ENCODE assay signal across 15 cellular contexts in the genomic region with DNA sequence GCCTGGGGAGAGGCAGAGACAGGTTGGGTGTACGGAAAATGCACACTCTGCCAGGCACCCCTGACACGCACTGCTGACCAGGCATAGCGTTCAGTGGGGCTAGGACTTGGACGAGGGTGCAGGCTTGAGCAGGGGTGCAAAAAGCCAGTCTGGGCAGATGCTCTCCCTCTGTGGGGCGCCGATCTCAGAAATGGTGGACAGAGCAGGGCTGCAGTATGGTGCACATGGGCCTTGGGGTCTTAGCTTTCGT. TPM values are rescaled to one million over a fixed set of nuclear protein-coding genes. Genes with fewer than 3 reads are reported as not detected.
DNase-seq lines count a peak whose midpoint lies in the region; ATAC-seq and TF ChIP-seq lines count a peak whose summit lies in the region.
"Had no signal": no experiment of that assay in that cellular context is flagged by ENCODE, and none has a peak within 500 bp of the region (broad histone marks: within the 10 kb centered on the region; RNA-seq: fewer than 3 reads in every experiment).

No MANE protein-coding gene starts in this region.

- H3K27me3 ChIP-seq in layer of hippocampus (ENCODE audit: control insufficient read depth, insufficient read depth, low read length) (peaks cover 9% of the 10 kb centered on the region), aorta (ENCODE audit: control insufficient read depth in 1 of 2, insufficient read depth in 2 of 2, low read length in 1 of 2) (no peaks in the 10 kb centered on the region)
- H3K27me3 ChIP-seq in CD4-positive, alpha-beta memory T cell (ENCODE audit: insufficient read depth, low read length), result no peaks in the 10 kb centered on the region

- peaks cover 0 to 3% of the 10 kb centered on the region in 2 donors for H3K4me1 Mint-ChIP-seq in natural killer cell treated with Interleukin-12 subunit alpha and Interleukin-12 subunit beta and Interleukin-15 and Interleukin-18, amount 100 ng/mL, for 72 hours (ENCODE audit: low read depth in 2 of 2)
- H3K4me1 Mint-ChIP-seq in natural killer cell (no peaks in the 10 kb centered on the region), chondrocyte (ENCODE audit: low read depth) (no peaks in the 10 kb centered on the region)
- no peaks in the 10 kb centered on the region for H3K4me1 Mint-ChIP-seq in CD4-positive, alpha-beta memory T cell

- no peaks in the 10 kb centered on the region for H3K4me1 ChIP-seq in aorta (ENCODE audit: control insufficient read depth in 1 of 2, insufficient read depth in 2 of 2, low read length in 2 of 2)
- no peaks in the 10 kb centered on the region for H3K4me1 ChIP-seq in CD4-positive, alpha-beta memory T cell (ENCODE audit: insufficient read depth, low read length)

- no peak for TF ChIP-seq CTCF in natural killer cell (IDR thresholded peaks at IDR 0.05)
- no peak for TF ChIP-seq CTCF in VCaP (conservative IDR thresholded peaks at IDR 0.05)
- TF ChIP-seq CTCF in lower leg skin (IDR thresholded peaks at IDR 0.05), result no peak
- TF ChIP-seq CTCF in chondrocyte (IDR thresholded peaks at IDR 0.05), result no peak

- H3K9me3 ChIP-seq in aorta (ENCODE audit: control insufficient read depth, low read length), result no peaks in the 10 kb centered on the region
- H3K9me3 ChIP-seq in CD4-positive, alpha-beta memory T cell (ENCODE audit: control insufficient read depth in 1 of 2, low read length in 2 of 2), result no peaks in the 10 kb centered on the region
- H3K9me3 ChIP-seq: Peyer's patch had no signal

- WGBS in aorta, 2 donors, result 95 to 96% methylated on average over 7 of the region's 7 CpGs
- WGBS in lower leg skin, 2 donors, result 87 to 98% methylated on average over 7 of the region's 7 CpGs

- peak; percentile 44 for DNase-seq in natural killer cell treated with Interleukin-12 subunit alpha and Interleukin-12 subunit beta and Interleukin-15 and Interleukin-18, amount 100 ng/mL, for 72 hours (ENCODE audit: low spot score)
- DNase-seq in natural killer cell, result no peak
- peak; percentile 27 to 50 for DNase-seq in aorta
- DNase-seq in lower leg skin (ENCODE audit: low spot score in 2 of 2), result no peak
- DNase-seq in CD4-positive, alpha-beta memory T cell, result no peak
- no peak for DNase-seq in chondrocyte (ENCODE audit: low spot score)
- DNase-seq: AML-193, GM23248, Kasumi-1, NCI-H1694 treated with DMSO at 0.1 percent for 48 hours, NCI-H2081 treated with DMSO at 0.1 percent for 48 hours, NCI-H2171 treated with DMSO at 0.1 percent for 48 hours, Peyer's patch had no signal

- POLR2A ChIA-PET in CD4-positive, alpha-beta memory T cell (lab: Charles Lee; ENCODE audit: partially characterized antibody), result no interaction called here

- H3K27me3 Mint-ChIP-seq in natural killer cell treated with Interleukin-12 subunit alpha and Interleukin-12 subunit beta and Interleukin-15 and Interleukin-18, amount 100 ng/mL, for 72 hours, result peaks cover 13 to 27% of the 10 kb centered on the region in 2 donors
- peaks cover 20 to 27% of the 10 kb centered on the region in 2 donors for H3K27me3 Mint-ChIP-seq in natural killer cell (ENCODE audit: low read depth in 2 of 2)
- peaks cover 13 to 21% of the 10 kb centered on the region in 2 donors for H3K27me3 Mint-ChIP-seq in CD4-positive, alpha-beta memory T cell
- peaks cover 40% of the 10 kb centered on the region for H3K27me3 Mint-ChIP-seq in chondrocyte (ENCODE audit: low read depth)

- no peak overlapping the region for H3K27ac Mint-ChIP-seq in natural killer cell treated with Interleukin-12 subunit alpha and Interleukin-12 subunit beta and Interleukin-15 and Interleukin-18, amount 100 ng/mL, for 72 hours
- H3K27ac Mint-ChIP-seq in natural killer cell, result no peak overlapping the region
- no peak overlapping the region for H3K27ac Mint-ChIP-seq in CD4-positive, alpha-beta memory T cell
- H3K27ac Mint-ChIP-seq in chondrocyte (ENCODE audit: unreplicated experiment), result no peak overlapping the region

- CTCF ChIA-PET in CD4-positive, alpha-beta memory T cell (lab: Charles Lee; ENCODE audit: partially characterized antibody), result no interaction called here

- intact Hi-C loops in natural killer cell (cut with micrococcal nuclease) (no loop called here), aorta (cut with DNase I) (no loop called here), lower leg skin (cut with DNase I; ENCODE audit: low total_unique reads) (no loop called here)
- intact Hi-C loops in CD4-positive, alpha-beta memory T cell (cut with micrococcal nuclease), result no loop called here

- no peak for ATAC-seq in natural killer cell treated with Interleukin-12 subunit alpha and Interleukin-12 subunit beta and Interleukin-15 and Interleukin-18, amount 100 ng/mL, for 72 hours
- ATAC-seq in natural killer cell, result no peak
- no peak for ATAC-seq in aorta (ENCODE audit: low FRiP score)

- H3K4me3 Mint-ChIP-seq in natural killer cell treated with Interleukin-12 subunit alpha and Interleukin-12 subunit beta and Interleukin-15 and Interleukin-18, amount 100 ng/mL, for 72 hours, result no peak overlapping the region
- H3K4me3 Mint-ChIP-seq in natural killer cell (no peak overlapping the region), chondrocyte (ENCODE audit: unreplicated experiment) (no peak overlapping the region)
- H3K4me3 Mint-ChIP-seq in CD4-positive, alpha-beta memory T cell, result peak overlapping the region in 1 of 8 donors; percentile 30

- H3K36me3 ChIP-seq in aorta (ENCODE audit: control insufficient read depth in 1 of 2, insufficient read depth in 2 of 2, low read length in 1 of 2), result no peaks in the 10 kb centered on the region
- H3K36me3 ChIP-seq in CD4-positive, alpha-beta memory T cell (ENCODE audit: insufficient read depth, low read length), result no peaks in the 10 kb centered on the region
- H3K36me3 ChIP-seq: Peyer's patch had no signal

- H3K9me3 Mint-ChIP-seq in natural killer cell treated with Interleukin-12 subunit alpha and Interleukin-12 subunit beta and Interleukin-15 and Interleukin-18, amount 100 ng/mL, for 72 hours, result no peaks in the 10 kb centered on the region
- no peaks in the 10 kb centered on the region for H3K9me3 Mint-ChIP-seq in natural killer cell
- H3K9me3 Mint-ChIP-seq in CD4-positive, alpha-beta memory T cell, result no peaks in the 10 kb centered on the region
- no peaks in the 10 kb centered on the region for H3K9me3 Mint-ChIP-seq in chondrocyte (ENCODE audit: low read depth)

- H3K36me3 Mint-ChIP-seq in natural killer cell treated with Interleukin-12 subunit alpha and Interleukin-12 subunit beta and Interleukin-15 and Interleukin-18, amount 100 ng/mL, for 72 hours, result no peaks in the 10 kb centered on the region
- H3K36me3 Mint-ChIP-seq in natural killer cell (no peaks in the 10 kb centered on the region), chondrocyte (ENCODE audit: low read depth) (no peaks in the 10 kb centered on the region)
- H3K36me3 Mint-ChIP-seq in CD4-positive, alpha-beta memory T cell, result no peaks in the 10 kb centered on the region

- H3K27ac ChIP-seq in VCaP, result peak overlapping the region; percentile 84
- H3K27ac ChIP-seq in layer of hippocampus (ENCODE audit: low read depth, low read length), result peak overlapping the region; percentile 53
- H3K27ac ChIP-seq in aorta (ENCODE audit: low read depth in 1 of 2, low read length in 2 of 2), result no peak overlapping the region
- H3K27ac ChIP-seq in CD4-positive, alpha-beta memory T cell (ENCODE audit: low read depth, low read length), result no peak overlapping the region
- H3K27ac ChIP-seq: GM23248, Peyer's patch had no signal

- H3K4me3 ChIP-seq in aorta (ENCODE audit: low read length in 2 of 2) (no peak overlapping the region), lower leg skin (ENCODE audit: low read depth, poor library complexity, severe bottlenecking) (no peak overlapping the region)
- no peak overlapping the region for H3K4me3 ChIP-seq in CD4-positive, alpha-beta memory T cell (ENCODE audit: low read length in 2 of 2)
- H3K4me3 ChIP-seq: GM23248 had no signal

- TF ChIP-seq POLR2A in lower leg skin (IDR thresholded peaks at IDR 0.05), result no peak

RNA-seq across cellular contexts. Expression of gene ARHGEF4, which starts 1.0 kb away (rescaled TPM):
- not detected for total RNA-seq in natural killer cell treated with Interleukin-12 subunit alpha and Interleukin-12 subunit beta and Interleukin-15 and Interleukin-18, amount 100 ng/mL, for 72 hours
- total RNA-seq in natural killer cell, result under 1 TPM in 1 of 3 donors, not detected in 2; 0.11 TPM
- 1 to 10 TPM; 2.7 to 6.9 TPM for total RNA-seq in aorta
- polyA plus RNA-seq in aorta, result 1 to 10 TPM; 1.1 to 1.7 TPM
- total RNA-seq in lower leg skin, result 100 to 1,000 TPM; 106 to 220 (median 120) TPM
- 1 to 10 TPM; 2.5 to 2.6 TPM for total RNA-seq in CD4-positive, alpha-beta memory T cell
- 1 to 10 TPM; 1.4 to 1.7 TPM for polyA plus RNA-seq in CD4-positive, alpha-beta memory T cell
- total RNA-seq in chondrocyte, result 6.3 to 12.3 TPM (median 10.6 TPM) in 3 replicates

Comparison
In these comparisons a context has a peak if more than half of its experiments do, and no peak if none do; other contexts are left out.
1. DNase-seq: peak in natural killer cell treated with Interleukin-12 subunit alpha and Interleukin-12 subunit beta and Interleukin-15 and Interleukin-18, amount 100 ng/mL, for 72 hours (single experiment) and aorta (2 of 2); none in natural killer cell (single experiment), lower leg skin (0 of 2), CD4-positive, alpha-beta memory T cell (0 of 5) and chondrocyte (single experiment).
2. H3K27ac ChIP-seq: peak in VCaP (single experiment) and layer of hippocampus (single experiment); none in aorta (0 of 2) and CD4-positive, alpha-beta memory T cell (single experiment).